ENCODE assay signal across 8 cellular contexts in genomic region chr9:85610074-85610855, GRCh38.
DNase-seq lines count a peak whose midpoint lies in the region; ATAC-seq lines count a peak whose summit lies in the region.

No MANE protein-coding gene starts in this region.

- ATAC-seq in GM21447 (IDR thresholded peaks at IDR 0.05; ENCODE audit: unreplicated experiment) (peak; percentile 93), left ventricle myocardium superior (peak; percentile 70)

- H3K27ac ChIP-seq in angular gyrus (ENCODE audit: low read depth, low read length), result peak overlapping the region; percentile 97

- DNase-seq in SHP77 (lab: John Stamatoyannopoulos, UW) (peak; percentile 22 to 23), SHP77 treated with DMSO at 0.1 percent for 48 hours (lab: John Stamatoyannopoulos, UW) (no peak), HS-27A (ENCODE audit: low read depth) (peak; percentile 43), NOMO-1 treated with dmso at 0.1 percent for 144 hours (lab: John Stamatoyannopoulos, UW; ENCODE audit: unreplicated experiment) (peak; percentile 2), left ventricle myocardium superior (no peak), retina (peak; percentile 66)

- intact Hi-C loops in left ventricle myocardium superior (cut with micrococcal nuclease), result loop anchor here (10.0 kb wide), 1 partner anchor 1205 kb away; no protein-coding TSS in a partner anchor

Comparison
In these comparisons a context has a peak if more than half of its experiments do, and no peak if none do; other contexts are left out.
1. DNase-seq: peak in SHP77 (2 of 2), HS-27A (single experiment), NOMO-1 treated with dmso at 0.1 percent for 144 hours (single experiment) and retina (single experiment); none in SHP77 treated with DMSO at 0.1 percent for 48 hours (single experiment) and left ventricle myocardium superior (single experiment).